ENCODE assay signal across 8 cellular contexts in genomic region chr1:2525524-2525895, GRCh38. TPM values are rescaled to one million over a fixed set of nuclear protein-coding genes. Genes with fewer than 3 reads are reported as not detected.
DNase-seq lines count a peak whose midpoint lies in the region; ATAC-seq and TF ChIP-seq lines count a peak whose summit lies in the region.

No MANE protein-coding gene starts in this region.

- intact Hi-C loops in gastrocnemius medialis (cut with DNase I; ENCODE audit: low total_unique reads): no loop called here

- TF ChIP-seq POLR2A in gastrocnemius medialis (IDR thresholded peaks at IDR 0.05): no peak

- ATAC-seq in SK-N-SH treated with all-trans-retinoic acid at 6 μM for 48 hours (0 out of 3 replicates have a peak, but pooled peaks have one; percentile 1), gastrocnemius medialis (no peak), HG03025 (IDR thresholded peaks at IDR 0.05; ENCODE audit: low FRiP score, unreplicated experiment) (no peak), HG03139 (IDR thresholded peaks at IDR 0.05; ENCODE audit: unreplicated experiment) (no peak)

- in situ Hi-C loops in gastrocnemius medialis (cut with MboI; ENCODE audit: low sequenced_read_pairs in 4 of 4): loop anchor here in 1 of 4 donors (25.0 kb wide), 1 partner anchor 313 kb away; no protein-coding TSS in a partner anchor

- no peaks in the 10 kb centered on the region for H3K27me3 ChIP-seq in gastrocnemius medialis

- H3K4me3 ChIP-seq in GM12865 (ENCODE audit: low read depth, low read length) (peak overlapping the region; percentile 82), fibroblast of the aortic adventitia (ENCODE audit: low read depth, low read length) (peak overlapping the region; percentile 85), gastrocnemius medialis (peak overlapping the region; percentile 71 to 99 (median 95))

- DNase-seq in GM12865 (ENCODE audit: low read depth) (no peak), fibroblast of the aortic adventitia (ENCODE audit: low read depth) (no peak), gastrocnemius medialis (no peak), NCI-H2029 (lab: John Stamatoyannopoulos, UW) (no peak), NCI-H1694 treated with DMSO at 0.1 percent for 48 hours (lab: John Stamatoyannopoulos, UW) (no peak)

- H3K9me3 ChIP-seq in gastrocnemius medialis: no peaks in the 10 kb centered on the region

- H3K4me1 ChIP-seq in gastrocnemius medialis: peaks cover 63 to 65% of the 10 kb centered on the region in 2 donors

- TF ChIP-seq CTCF in GM12865 (IDR thresholded peaks at IDR 0.05; ENCODE audit: insufficient read depth, low read depth, low read length, missing control alignments): no peak
- peak; percentile 3 for TF ChIP-seq CTCF in fibroblast of the aortic adventitia (IDR thresholded peaks at IDR 0.05; ENCODE audit: insufficient read depth, low read length)
- no peak for TF ChIP-seq CTCF in gastrocnemius medialis (IDR thresholded peaks at IDR 0.05 in 4 of 5, conservative IDR thresholded peaks at IDR 0.05 in 1 of 5)

- peaks cover 0 to 14% of the 10 kb centered on the region in 2 donors for H3K36me3 ChIP-seq in gastrocnemius medialis

- H3K27ac ChIP-seq in gastrocnemius medialis: peak overlapping the region; percentile 85 to 95 (median 88)

TF ChIP-seq in SK-N-SH treated with all-trans-retinoic acid at 6 μM for 48 hours, 23 proteins besides CTCF, POLR2A, EP300 and RAD21:
- no peak for TF ChIP-seq ISL1 (CRISPR knock-in tag; IDR thresholded peaks at IDR 0.05)
- TF ChIP-seq CSDC2 (CRISPR knock-in tag; IDR thresholded peaks at IDR 0.05): no peak
- no peak for TF ChIP-seq ZNF8 (CRISPR knock-in tag; IDR thresholded peaks at IDR 0.05)
- no peak for TF ChIP-seq TOX (CRISPR knock-in tag; IDR thresholded peaks at IDR 0.05; ENCODE audit: borderline replicate concordance)
- no peak for TF ChIP-seq ZC3H10 (CRISPR knock-in tag; IDR thresholded peaks at IDR 0.05)
- TF ChIP-seq GLIS3 (CRISPR knock-in tag; IDR thresholded peaks at IDR 0.05): no peak
- TF ChIP-seq ESRRG (CRISPR knock-in tag; IDR thresholded peaks at IDR 0.05): no peak
- TF ChIP-seq CREB5 (CRISPR knock-in tag; IDR thresholded peaks at IDR 0.05; ENCODE audit: low read depth): no peak
- no peak for TF ChIP-seq ARNTL (CRISPR knock-in tag; IDR thresholded peaks at IDR 0.05; ENCODE audit: borderline replicate concordance, low read depth)
- no peak for TF ChIP-seq BACH2 (CRISPR knock-in tag; IDR thresholded peaks at IDR 0.05; ENCODE audit: borderline replicate concordance)
- TF ChIP-seq PPARA (CRISPR knock-in tag; IDR thresholded peaks at IDR 0.05; ENCODE audit: borderline replicate concordance): no peak
- TF ChIP-seq SNAI2 (CRISPR knock-in tag; IDR thresholded peaks at IDR 0.05): no peak
- TF ChIP-seq ZFP30 (CRISPR knock-in tag; IDR thresholded peaks at IDR 0.05): no peak
- no peak for TF ChIP-seq ZFP3 (CRISPR knock-in tag; IDR thresholded peaks at IDR 0.05)
- no peak for TF ChIP-seq OSR1 (CRISPR knock-in tag; IDR thresholded peaks at IDR 0.05)
- TF ChIP-seq ZNF70 (CRISPR knock-in tag; IDR thresholded peaks at IDR 0.05): no peak
- no peak for TF ChIP-seq TSHZ2 (CRISPR knock-in tag; IDR thresholded peaks at IDR 0.05)

RNA-seq across cellular contexts. Expression of gene PANK4, which starts 0.9 kb away (rescaled TPM):
- total RNA-seq in fibroblast of the aortic adventitia (ENCODE audit: low replicate concordance): 22.8 and 23.4 TPM in 2 replicates
- total RNA-seq in gastrocnemius medialis: 10 to 100 TPM; 27.5 to 54.2 (median 38.5) TPM

RNA-seq across cellular contexts. Expression of gene HES5, which starts 4.6 kb away (rescaled TPM):
- total RNA-seq in fibroblast of the aortic adventitia (ENCODE audit: low replicate concordance) (not detected in 2 replicates), gastrocnemius medialis (under 1 TPM in 1 of 4 donors, not detected in 3; 0.49 TPM)

RNA-seq across cellular contexts. Expression of gene TNFRSF14, which starts 30.7 kb away (rescaled TPM):
- 12.0 and 32.2 TPM in 2 replicates for total RNA-seq in fibroblast of the aortic adventitia (ENCODE audit: low replicate concordance)
- 10 to 100 TPM in 1 of 4 donors, 1 to 10 TPM in 3; 3.4 to 11.5 (median 5.0) TPM for total RNA-seq in gastrocnemius medialis

RNA-seq across cellular contexts. Expression of gene PLCH2, which starts 49.4 kb away (rescaled TPM):
- total RNA-seq in fibroblast of the aortic adventitia (ENCODE audit: low replicate concordance) (0.81 TPM in 1 of 2 replicates, not detected in the other), gastrocnemius medialis (not detected)
